ENCODE assay signal across 1 cellular context in the genomic region with DNA sequence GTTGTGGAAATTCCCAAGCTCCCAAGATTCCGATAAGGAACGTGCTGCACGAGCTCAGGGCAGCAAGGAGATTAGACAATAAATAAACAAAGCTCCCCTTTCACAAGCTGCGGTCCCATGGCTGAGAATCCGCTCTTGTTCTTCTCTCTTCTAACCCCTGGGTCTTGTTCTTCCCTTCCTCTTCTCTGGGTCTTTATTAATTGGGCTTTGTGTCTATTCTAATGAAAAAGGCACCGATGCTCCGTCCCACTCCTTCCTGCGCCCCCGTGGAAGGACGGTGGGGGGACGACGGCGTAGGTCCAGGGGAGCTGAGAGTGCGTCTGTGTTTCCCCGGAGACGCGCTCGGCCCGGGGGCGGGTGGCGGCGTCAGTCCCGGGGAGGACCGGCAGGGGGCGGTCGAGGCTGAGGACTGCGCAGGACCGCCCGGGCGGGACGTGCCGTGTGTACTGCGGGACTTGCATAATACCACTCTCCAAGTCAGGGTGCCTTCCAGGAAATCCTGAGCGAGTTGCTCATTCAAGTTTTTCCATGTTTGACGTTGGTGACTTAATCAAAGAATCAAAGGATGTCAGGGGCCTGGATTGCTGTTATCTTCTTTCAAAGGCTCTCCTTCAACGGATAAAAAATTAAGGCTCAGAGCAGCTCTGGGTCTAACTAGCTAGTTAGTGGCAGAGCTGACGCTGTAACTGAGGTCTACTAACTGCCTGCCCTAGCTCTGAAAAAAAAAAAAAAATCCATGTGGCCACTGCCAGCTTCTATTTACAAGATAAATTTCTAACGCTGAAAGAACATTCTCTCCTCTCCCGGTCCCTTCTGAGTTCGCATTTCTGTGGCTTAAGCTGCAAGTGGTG.
A peak's percentile ranks its signal among the peaks of the same experiment; 100 is the strongest.
TF ChIP-seq lines count a peak whose summit lies in the region.

No MANE protein-coding gene starts in this region.

TF ChIP-seq in HepG2, 621 proteins besides CTCF, POLR2A, EP300 and RAD21 (continued from another document and continues in another):
- TF ChIP-seq, protein P1, sequence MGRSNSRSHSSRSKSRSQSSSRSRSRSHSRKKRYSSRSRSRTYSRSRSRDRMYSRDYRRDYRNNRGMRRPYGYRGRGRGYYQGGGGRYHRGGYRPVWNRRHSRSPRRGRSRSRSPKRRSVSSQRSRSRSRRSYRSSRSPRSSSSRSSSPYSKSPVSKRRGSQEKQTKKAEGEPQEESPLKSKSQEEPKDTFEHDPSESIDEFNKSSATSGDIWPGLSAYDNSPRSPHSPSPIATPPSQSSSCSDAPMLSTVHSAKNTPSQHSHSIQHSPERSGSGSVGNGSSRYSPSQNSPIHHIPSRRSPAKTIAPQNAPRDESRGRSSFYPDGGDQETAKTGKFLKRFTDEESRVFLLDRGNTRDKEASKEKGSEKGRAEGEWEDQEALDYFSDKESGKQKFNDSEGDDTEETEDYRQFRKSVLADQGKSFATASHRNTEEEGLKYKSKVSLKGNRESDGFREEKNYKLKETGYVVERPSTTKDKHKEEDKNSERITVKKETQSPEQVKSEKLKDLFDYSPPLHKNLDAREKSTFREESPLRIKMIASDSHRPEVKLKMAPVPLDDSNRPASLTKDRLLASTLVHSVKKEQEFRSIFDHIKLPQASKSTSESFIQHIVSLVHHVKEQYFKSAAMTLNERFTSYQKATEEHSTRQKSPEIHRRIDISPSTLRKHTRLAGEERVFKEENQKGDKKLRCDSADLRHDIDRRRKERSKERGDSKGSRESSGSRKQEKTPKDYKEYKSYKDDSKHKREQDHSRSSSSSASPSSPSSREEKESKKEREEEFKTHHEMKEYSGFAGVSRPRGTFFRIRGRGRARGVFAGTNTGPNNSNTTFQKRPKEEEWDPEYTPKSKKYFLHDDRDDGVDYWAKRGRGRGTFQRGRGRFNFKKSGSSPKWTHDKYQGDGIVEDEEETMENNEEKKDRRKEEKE (IDR thresholded peaks at IDR 0.05), result no peak
- TF ChIP-seq NFKB2 (CRISPR knock-in tag; IDR thresholded peaks at IDR 0.05; ENCODE audit: borderline replicate concordance), result peak; percentile 39; the same call in 1 of the 2 replicates
- TF ChIP-seq ZNF839 (CRISPR knock-in tag; IDR thresholded peaks at IDR 0.05; ENCODE audit: borderline replicate concordance), result no peak
- TF ChIP-seq, protein P2, sequence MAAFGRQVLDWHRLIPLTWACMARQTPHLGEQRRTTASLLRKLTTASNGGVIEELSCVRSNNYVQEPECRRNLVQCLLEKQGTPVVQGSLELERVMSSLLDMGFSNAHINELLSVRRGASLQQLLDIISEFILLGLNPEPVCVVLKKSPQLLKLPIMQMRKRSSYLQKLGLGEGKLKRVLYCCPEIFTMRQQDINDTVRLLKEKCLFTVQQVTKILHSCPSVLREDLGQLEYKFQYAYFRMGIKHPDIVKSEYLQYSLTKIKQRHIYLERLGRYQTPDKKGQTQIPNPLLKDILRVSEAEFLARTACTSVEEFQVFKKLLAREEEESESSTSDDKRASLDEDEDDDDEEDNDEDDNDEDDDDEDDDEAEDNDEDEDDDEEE (CRISPR knock-in tag; IDR thresholded peaks at IDR 0.05), result peak; percentile 78; the same call in 1 of the 2 replicates
- TF ChIP-seq, protein P3, sequence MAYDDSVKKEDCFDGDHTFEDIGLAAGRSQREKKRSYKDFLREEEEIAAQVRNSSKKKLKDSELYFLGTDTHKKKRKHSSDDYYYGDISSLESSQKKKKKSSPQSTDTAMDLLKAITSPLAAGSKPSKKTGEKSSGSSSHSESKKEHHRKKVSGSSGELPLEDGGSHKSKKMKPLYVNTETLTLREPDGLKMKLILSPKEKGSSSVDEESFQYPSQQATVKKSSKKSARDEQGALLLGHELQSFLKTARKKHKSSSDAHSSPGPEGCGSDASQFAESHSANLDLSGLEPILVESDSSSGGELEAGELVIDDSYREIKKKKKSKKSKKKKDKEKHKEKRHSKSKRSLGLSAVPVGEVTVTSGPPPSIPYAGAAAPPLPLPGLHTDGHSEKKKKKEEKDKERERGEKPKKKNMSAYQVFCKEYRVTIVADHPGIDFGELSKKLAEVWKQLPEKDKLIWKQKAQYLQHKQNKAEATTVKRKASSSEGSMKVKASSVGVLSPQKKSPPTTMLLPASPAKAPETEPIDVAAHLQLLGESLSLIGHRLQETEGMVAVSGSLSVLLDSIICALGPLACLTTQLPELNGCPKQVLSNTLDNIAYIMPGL (CRISPR knock-in tag; IDR thresholded peaks at IDR 0.05; ENCODE audit: borderline replicate concordance in 1 of 2, low read depth in 1 of 2), result peak; percentile 31 to 60; a peak in 1 of 4 replicates
- TF ChIP-seq RNF2 (conservative IDR thresholded peaks at IDR 0.05; ENCODE audit: low read depth), result peak; percentile 47; the same call in 1 of the 2 replicates
- peak; percentile 32 for TF ChIP-seq YY1 (IDR thresholded peaks at IDR 0.05; ENCODE audit: insufficient read depth, insufficient replicate concordance, low read depth, low read length)
- TF ChIP-seq HDAC2 (CRISPR knock-in tag; IDR thresholded peaks at IDR 0.05), result peak; percentile 44; the same call in 1 of the 2 replicates
- no peak for TF ChIP-seq SOX6 (IDR thresholded peaks at IDR 0.05)
- peak; percentile 44 for TF ChIP-seq SOX6 (CRISPR knock-in tag; IDR thresholded peaks at IDR 0.05)
- peak; percentile 81 for TF ChIP-seq CEBPG (CRISPR knock-in tag; IDR thresholded peaks at IDR 0.05)
- TF ChIP-seq, protein P4, sequence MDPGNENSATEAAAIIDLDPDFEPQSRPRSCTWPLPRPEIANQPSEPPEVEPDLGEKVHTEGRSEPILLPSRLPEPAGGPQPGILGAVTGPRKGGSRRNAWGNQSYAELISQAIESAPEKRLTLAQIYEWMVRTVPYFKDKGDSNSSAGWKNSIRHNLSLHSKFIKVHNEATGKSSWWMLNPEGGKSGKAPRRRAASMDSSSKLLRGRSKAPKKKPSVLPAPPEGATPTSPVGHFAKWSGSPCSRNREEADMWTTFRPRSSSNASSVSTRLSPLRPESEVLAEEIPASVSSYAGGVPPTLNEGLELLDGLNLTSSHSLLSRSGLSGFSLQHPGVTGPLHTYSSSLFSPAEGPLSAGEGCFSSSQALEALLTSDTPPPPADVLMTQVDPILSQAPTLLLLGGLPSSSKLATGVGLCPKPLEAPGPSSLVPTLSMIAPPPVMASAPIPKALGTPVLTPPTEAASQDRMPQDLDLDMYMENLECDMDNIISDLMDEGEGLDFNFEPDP (CRISPR knock-in tag; conservative IDR thresholded peaks at IDR 0.05), result no peak
- TF ChIP-seq, protein P5, sequence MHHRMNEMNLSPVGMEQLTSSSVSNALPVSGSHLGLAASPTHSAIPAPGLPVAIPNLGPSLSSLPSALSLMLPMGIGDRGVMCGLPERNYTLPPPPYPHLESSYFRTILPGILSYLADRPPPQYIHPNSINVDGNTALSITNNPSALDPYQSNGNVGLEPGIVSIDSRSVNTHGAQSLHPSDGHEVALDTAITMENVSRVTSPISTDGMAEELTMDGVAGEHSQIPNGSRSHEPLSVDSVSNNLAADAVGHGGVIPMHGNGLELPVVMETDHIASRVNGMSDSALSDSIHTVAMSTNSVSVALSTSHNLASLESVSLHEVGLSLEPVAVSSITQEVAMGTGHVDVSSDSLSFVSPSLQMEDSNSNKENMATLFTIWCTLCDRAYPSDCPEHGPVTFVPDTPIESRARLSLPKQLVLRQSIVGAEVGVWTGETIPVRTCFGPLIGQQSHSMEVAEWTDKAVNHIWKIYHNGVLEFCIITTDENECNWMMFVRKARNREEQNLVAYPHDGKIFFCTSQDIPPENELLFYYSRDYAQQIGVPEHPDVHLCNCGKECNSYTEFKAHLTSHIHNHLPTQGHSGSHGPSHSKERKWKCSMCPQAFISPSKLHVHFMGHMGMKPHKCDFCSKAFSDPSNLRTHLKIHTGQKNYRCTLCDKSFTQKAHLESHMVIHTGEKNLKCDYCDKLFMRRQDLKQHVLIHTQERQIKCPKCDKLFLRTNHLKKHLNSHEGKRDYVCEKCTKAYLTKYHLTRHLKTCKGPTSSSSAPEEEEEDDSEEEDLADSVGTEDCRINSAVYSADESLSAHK (CRISPR knock-in tag; IDR thresholded peaks at IDR 0.05; ENCODE audit: borderline replicate concordance), result no peak
- TF ChIP-seq, protein P6, sequence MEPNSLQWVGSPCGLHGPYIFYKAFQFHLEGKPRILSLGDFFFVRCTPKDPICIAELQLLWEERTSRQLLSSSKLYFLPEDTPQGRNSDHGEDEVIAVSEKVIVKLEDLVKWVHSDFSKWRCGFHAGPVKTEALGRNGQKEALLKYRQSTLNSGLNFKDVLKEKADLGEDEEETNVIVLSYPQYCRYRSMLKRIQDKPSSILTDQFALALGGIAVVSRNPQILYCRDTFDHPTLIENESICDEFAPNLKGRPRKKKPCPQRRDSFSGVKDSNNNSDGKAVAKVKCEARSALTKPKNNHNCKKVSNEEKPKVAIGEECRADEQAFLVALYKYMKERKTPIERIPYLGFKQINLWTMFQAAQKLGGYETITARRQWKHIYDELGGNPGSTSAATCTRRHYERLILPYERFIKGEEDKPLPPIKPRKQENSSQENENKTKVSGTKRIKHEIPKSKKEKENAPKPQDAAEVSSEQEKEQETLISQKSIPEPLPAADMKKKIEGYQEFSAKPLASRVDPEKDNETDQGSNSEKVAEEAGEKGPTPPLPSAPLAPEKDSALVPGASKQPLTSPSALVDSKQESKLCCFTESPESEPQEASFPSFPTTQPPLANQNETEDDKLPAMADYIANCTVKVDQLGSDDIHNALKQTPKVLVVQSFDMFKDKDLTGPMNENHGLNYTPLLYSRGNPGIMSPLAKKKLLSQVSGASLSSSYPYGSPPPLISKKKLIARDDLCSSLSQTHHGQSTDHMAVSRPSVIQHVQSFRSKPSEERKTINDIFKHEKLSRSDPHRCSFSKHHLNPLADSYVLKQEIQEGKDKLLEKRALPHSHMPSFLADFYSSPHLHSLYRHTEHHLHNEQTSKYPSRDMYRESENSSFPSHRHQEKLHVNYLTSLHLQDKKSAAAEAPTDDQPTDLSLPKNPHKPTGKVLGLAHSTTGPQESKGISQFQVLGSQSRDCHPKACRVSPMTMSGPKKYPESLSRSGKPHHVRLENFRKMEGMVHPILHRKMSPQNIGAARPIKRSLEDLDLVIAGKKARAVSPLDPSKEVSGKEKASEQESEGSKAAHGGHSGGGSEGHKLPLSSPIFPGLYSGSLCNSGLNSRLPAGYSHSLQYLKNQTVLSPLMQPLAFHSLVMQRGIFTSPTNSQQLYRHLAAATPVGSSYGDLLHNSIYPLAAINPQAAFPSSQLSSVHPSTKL (CRISPR knock-in tag; IDR thresholded peaks at IDR 0.05), result peak; percentile 46; the same call in 1 of the 2 replicates
- TF ChIP-seq SPEN (CRISPR knock-in tag; IDR thresholded peaks at IDR 0.05; ENCODE audit: low read depth), result peak; percentile 51; the same call in 1 of the 2 replicates
- no peak for TF ChIP-seq MED8 (CRISPR knock-in tag; IDR thresholded peaks at IDR 0.05; ENCODE audit: insufficient replicate concordance)
- 0 out of 2 replicates have a peak, but pooled peaks have one; percentile 46 for TF ChIP-seq ZFP90 (CRISPR knock-in tag; IDR thresholded peaks at IDR 0.05; ENCODE audit: borderline replicate concordance)
- TF ChIP-seq PITX1 (CRISPR knock-in tag; IDR thresholded peaks at IDR 0.05), result 0 out of 2 replicates have a peak, but pooled peaks have one; percentile 21
- no peak for TF ChIP-seq ZNF724P (CRISPR knock-in tag; IDR thresholded peaks at IDR 0.05; ENCODE audit: borderline replicate concordance)
- no peak for TF ChIP-seq ZNF550 (CRISPR knock-in tag; IDR thresholded peaks at IDR 0.05; ENCODE audit: borderline replicate concordance)
- 0 out of 2 replicates have a peak, but pooled peaks have one; percentile 43 for TF ChIP-seq CBFB (CRISPR knock-in tag; IDR thresholded peaks at IDR 0.05)
- no peak for TF ChIP-seq ZNF563 (CRISPR knock-in tag; IDR thresholded peaks at IDR 0.05)
- TF ChIP-seq, protein P7, sequence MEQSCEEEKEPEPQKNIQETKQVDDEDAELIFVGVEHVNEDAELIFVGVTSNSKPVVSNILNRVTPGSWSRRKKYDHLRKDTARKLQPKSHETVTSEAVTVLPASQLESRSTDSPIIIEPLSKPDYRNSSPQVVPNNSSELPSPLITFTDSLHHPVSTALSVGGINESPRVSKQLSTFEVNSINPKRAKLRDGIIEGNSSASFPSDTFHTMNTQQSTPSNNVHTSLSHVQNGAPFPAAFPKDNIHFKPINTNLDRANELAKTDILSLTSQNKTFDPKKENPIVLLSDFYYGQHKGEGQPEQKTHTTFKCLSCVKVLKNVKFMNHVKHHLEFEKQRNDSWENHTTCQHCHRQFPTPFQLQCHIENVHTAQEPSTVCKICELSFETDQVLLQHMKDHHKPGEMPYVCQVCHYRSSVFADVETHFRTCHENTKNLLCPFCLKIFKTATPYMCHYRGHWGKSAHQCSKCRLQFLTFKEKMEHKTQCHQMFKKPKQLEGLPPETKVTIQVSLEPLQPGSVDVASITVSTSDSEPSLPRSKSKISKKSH (CRISPR knock-in tag; IDR thresholded peaks at IDR 0.05; ENCODE audit: borderline replicate concordance), result 0 out of 2 replicates have a peak, but pooled peaks have one; percentile 27
- 0 out of 2 replicates have a peak, but pooled peaks have one; percentile 35 for TF ChIP-seq ERF (CRISPR knock-in tag; IDR thresholded peaks at IDR 0.05)
- no peak for TF ChIP-seq SMAD1 (CRISPR knock-in tag; IDR thresholded peaks at IDR 0.05; ENCODE audit: borderline replicate concordance, low read depth)
- TF ChIP-seq, protein P8, sequence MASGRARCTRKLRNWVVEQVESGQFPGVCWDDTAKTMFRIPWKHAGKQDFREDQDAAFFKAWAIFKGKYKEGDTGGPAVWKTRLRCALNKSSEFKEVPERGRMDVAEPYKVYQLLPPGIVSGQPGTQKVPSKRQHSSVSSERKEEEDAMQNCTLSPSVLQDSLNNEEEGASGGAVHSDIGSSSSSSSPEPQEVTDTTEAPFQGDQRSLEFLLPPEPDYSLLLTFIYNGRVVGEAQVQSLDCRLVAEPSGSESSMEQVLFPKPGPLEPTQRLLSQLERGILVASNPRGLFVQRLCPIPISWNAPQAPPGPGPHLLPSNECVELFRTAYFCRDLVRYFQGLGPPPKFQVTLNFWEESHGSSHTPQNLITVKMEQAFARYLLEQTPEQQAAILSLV (CRISPR knock-in tag; IDR thresholded peaks at IDR 0.05; ENCODE audit: borderline replicate concordance), result peak; percentile 43; the same call in 1 of the 2 replicates
- TF ChIP-seq FOXK2 (IDR thresholded peaks at IDR 0.05), result no peak
- no peak for TF ChIP-seq DNMT1 (CRISPR knock-in tag; IDR thresholded peaks at IDR 0.05)
- TF ChIP-seq EED (CRISPR knock-in tag; IDR thresholded peaks at IDR 0.05), result 0 out of 2 replicates have a peak, but pooled peaks have one; percentile 31
- TF ChIP-seq, protein P9, sequence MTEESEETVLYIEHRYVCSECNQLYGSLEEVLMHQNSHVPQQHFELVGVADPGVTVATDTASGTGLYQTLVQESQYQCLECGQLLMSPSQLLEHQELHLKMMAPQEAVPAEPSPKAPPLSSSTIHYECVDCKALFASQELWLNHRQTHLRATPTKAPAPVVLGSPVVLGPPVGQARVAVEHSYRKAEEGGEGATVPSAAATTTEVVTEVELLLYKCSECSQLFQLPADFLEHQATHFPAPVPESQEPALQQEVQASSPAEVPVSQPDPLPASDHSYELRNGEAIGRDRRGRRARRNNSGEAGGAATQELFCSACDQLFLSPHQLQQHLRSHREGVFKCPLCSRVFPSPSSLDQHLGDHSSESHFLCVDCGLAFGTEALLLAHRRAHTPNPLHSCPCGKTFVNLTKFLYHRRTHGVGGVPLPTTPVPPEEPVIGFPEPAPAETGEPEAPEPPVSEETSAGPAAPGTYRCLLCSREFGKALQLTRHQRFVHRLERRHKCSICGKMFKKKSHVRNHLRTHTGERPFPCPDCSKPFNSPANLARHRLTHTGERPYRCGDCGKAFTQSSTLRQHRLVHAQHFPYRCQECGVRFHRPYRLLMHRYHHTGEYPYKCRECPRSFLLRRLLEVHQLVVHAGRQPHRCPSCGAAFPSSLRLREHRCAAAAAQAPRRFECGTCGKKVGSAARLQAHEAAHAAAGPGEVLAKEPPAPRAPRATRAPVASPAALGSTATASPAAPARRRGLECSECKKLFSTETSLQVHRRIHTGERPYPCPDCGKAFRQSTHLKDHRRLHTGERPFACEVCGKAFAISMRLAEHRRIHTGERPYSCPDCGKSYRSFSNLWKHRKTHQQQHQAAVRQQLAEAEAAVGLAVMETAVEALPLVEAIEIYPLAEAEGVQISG (CRISPR knock-in tag; IDR thresholded peaks at IDR 0.05), result peak; percentile 73
- peak; percentile 44; the same call in 1 of the 2 replicates for TF ChIP-seq POGZ (CRISPR knock-in tag; IDR thresholded peaks at IDR 0.05)
- no peak for TF ChIP-seq NONO (IDR thresholded peaks at IDR 0.05)
- peak; percentile 53; the same call in 1 of the 2 replicates for TF ChIP-seq NONO (CRISPR knock-in tag; conservative IDR thresholded peaks at IDR 0.05)
